In the genomic region with DNA sequence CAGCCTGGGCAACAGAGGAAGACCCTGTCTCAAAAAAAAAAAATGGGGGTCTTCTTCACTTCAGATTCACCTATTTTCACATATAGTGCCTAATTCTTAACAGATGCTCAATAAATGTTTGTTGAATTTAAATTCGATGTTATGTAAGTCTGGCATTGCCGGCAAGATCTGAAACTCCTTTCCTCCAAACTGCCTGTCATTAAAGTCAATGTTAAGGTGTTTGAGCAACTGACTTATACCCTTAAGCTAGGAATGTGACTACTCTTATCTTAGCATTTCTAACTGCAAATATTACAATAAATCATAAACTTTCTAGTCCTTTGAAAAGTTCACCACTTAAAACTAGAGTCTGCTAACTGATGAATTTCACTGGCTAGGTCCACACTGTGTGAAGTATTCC, we compare ENCODE assay signal across 18 cellular contexts.
"Had no signal": no experiment of that assay in that cellular context is flagged by ENCODE, and none has a peak within 500 bp of the region (broad histone marks: within the 10 kb centered on the region; RNA-seq: fewer than 3 reads in every experiment).

No MANE protein-coding gene starts in this region.

- H3K4me1 ChIP-seq: right lobe of liver had no signal

- H3K27ac Mint-ChIP-seq: activated CD4-positive, alpha-beta memory T cell treated with anti-CD3 and anti-CD28 coated beads, Interleukin-2, amount 10 ng/mL, durations not matched to agents 7 days and 5 days; activated CD4-positive, alpha-beta T cell treated with anti-CD3 and anti-CD28 coated beads for 36 hours; activated naive CD8-positive, alpha-beta T cell treated with anti-CD3 and anti-CD28 coated beads, Interleukin-2, amount 10 ng/mL, durations not matched to agents 7 days and 5 days; naive thymus-derived CD4-positive, alpha-beta T cell; T-cell; type B pancreatic cell had no signal

- H3K36me3 ChIP-seq: gastrocnemius medialis, neutrophil, right lobe of liver, suprapubic skin, WERI-Rb-1 had no signal

- H3K36me3 Mint-ChIP-seq: activated naive CD8-positive, alpha-beta T cell treated with anti-CD3 and anti-CD28 coated beads, Interleukin-2, amount 10 ng/mL, durations not matched to agents 7 days and 5 days; naive thymus-derived CD4-positive, alpha-beta T cell; T-cell had no signal

- H3K4me3 Mint-ChIP-seq: activated CD4-positive, alpha-beta memory T cell treated with anti-CD3 and anti-CD28 coated beads, Interleukin-2, amount 10 ng/mL, durations not matched to agents 7 days and 5 days; activated CD4-positive, alpha-beta T cell treated with anti-CD3 and anti-CD28 coated beads for 36 hours; activated naive CD8-positive, alpha-beta T cell treated with anti-CD3 and anti-CD28 coated beads, Interleukin-2, amount 10 ng/mL, durations not matched to agents 7 days and 5 days; naive thymus-derived CD4-positive, alpha-beta T cell; T-cell; type B pancreatic cell had no signal

- H3K4me3 ChIP-seq: gastrocnemius medialis, right lobe of liver, suprapubic skin had no signal

- H3K27me3 ChIP-seq: gastrocnemius medialis, neutrophil, right lobe of liver, suprapubic skin had no signal

- ATAC-seq: activated CD4-positive, alpha-beta T cell treated with anti-CD3 and anti-CD28 coated beads for 36 hours; gastrocnemius medialis; naive thymus-derived CD4-positive, alpha-beta T cell; right lobe of liver; T-cell had no signal

- H3K9me3 ChIP-seq: gastrocnemius medialis, neutrophil, right lobe of liver, suprapubic skin had no signal

- DNase-seq: activated CD4-positive, alpha-beta memory T cell treated with anti-CD3 and anti-CD28 coated beads, Interleukin-2, amount 10 ng/mL, durations not matched to agents 7 days and 5 days; activated CD4-positive, alpha-beta T cell treated with anti-CD3 and anti-CD28 coated beads for 36 hours; activated gamma-delta T cell; activated naive CD8-positive, alpha-beta T cell treated with anti-CD3 and anti-CD28 coated beads, Interleukin-2, amount 10 ng/mL, durations not matched to agents 7 days and 5 days; activated T-cell treated with anti-CD3 and anti-CD28 coated beads, Interleukin-2, amount 50 U/mL, for 48 hours; aorta; effector CD4-positive, alpha-beta T cell; gastrocnemius medialis; naive thymus-derived CD4-positive, alpha-beta T cell; right lobe of liver; stimulated activated CD4-positive, alpha-beta T cell treated with anti-CD3 and anti-CD28 coated beads, Interleukin-12 subunit alpha, Interleukin-12 subunit beta, amount 100 ng/mL, for 4 hours; stimulated activated naive CD4-positive, alpha-beta T cell; T-cell; WERI-Rb-1 had no signal

- H3K27ac ChIP-seq: neutrophil, right lobe of liver, suprapubic skin, WERI-Rb-1 had no signal

- H3K27me3 Mint-ChIP-seq: activated naive CD8-positive, alpha-beta T cell treated with anti-CD3 and anti-CD28 coated beads, Interleukin-2, amount 10 ng/mL, durations not matched to agents 7 days and 5 days; type B pancreatic cell had no signal

- H3K9me3 Mint-ChIP-seq: activated CD4-positive, alpha-beta memory T cell treated with anti-CD3 and anti-CD28 coated beads, Interleukin-2, amount 10 ng/mL, durations not matched to agents 7 days and 5 days; activated naive CD8-positive, alpha-beta T cell treated with anti-CD3 and anti-CD28 coated beads, Interleukin-2, amount 10 ng/mL, durations not matched to agents 7 days and 5 days; naive thymus-derived CD4-positive, alpha-beta T cell; T-cell; type B pancreatic cell had no signal

- FAIRE-seq: colon had no signal

- H3K4me1 Mint-ChIP-seq: activated CD4-positive, alpha-beta memory T cell treated with anti-CD3 and anti-CD28 coated beads, Interleukin-2, amount 10 ng/mL, durations not matched to agents 7 days and 5 days; activated naive CD8-positive, alpha-beta T cell treated with anti-CD3 and anti-CD28 coated beads, Interleukin-2, amount 10 ng/mL, durations not matched to agents 7 days and 5 days had no signal
